Comparison of ENCODE assay signal across 1 cellular context in the genomic region with DNA sequence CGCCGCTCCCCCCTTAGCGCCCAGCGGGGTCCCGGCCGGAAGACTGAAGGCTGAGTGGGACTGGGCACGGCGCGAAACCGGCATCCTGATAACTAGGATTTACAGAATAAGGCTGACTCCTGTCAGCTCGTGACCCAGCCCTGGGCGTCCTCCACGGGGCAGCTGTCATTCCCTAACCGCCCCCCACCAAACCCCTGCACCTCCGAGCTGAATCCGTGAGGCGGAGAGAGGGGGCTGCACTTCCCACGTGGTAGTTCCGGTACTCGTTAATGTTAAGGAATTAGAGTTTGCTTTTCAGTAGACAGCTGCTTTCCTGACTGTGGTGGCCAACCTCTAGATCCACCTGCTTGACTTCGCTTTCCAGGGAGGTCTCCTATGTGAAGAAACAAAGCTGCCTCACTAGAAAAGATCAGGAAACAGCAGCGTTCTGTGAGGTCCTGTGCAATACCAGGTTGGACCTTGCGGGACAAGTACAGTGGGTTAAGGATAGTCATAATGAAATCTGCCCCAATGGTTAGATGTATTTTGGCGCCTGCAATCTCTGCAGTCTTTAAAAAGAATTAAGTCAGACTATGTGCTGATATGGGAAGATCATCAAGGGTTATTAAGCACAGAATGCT.
TF ChIP-seq lines count a peak whose summit lies in the region.

No MANE protein-coding gene starts in this region.

TF ChIP-seq in HepG2, 621 proteins besides CTCF, POLR2A, EP300 and RAD21 (continued from another document and continues in another):
- TF ChIP-seq, protein P1, sequence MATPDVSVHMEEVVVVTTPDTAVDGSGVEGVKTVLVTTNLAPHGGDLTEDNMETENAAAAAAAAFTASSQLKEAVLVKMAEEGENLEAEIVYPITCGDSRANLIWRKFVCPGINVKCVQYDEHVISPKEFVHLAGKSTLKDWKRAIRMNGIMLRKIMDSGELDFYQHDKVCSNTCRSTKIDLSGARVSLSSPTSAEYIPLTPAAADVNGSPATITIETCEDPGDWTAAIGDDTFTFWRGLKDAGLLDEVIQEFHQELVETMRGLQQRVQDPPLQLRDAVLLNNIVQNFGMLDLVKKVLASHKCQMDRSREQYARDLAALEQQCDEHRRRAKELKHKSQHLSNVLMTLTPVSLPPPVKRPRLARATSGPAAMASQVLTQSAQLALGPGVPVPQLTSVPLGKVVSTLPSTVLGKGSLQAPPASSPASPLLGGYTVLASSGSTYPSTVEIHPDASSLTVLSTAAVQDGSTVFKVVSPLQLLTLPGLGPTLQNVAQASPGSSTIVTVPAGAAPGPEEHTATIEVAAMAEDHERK (CRISPR knock-in tag; IDR thresholded peaks at IDR 0.05; ENCODE audit: low read depth): no peak
- TF ChIP-seq ZIK1 (CRISPR knock-in tag; IDR thresholded peaks at IDR 0.05; ENCODE audit: borderline replicate concordance, low read depth) (no peak), ZNF337 (CRISPR knock-in tag; IDR thresholded peaks at IDR 0.05; ENCODE audit: borderline replicate concordance, low read depth) (no peak; the same call in 1 of the 2 replicates), REL (CRISPR knock-in tag; conservative IDR thresholded peaks at IDR 0.05) (0 out of 2 replicates have a peak, but pooled peaks have one; percentile 12), PTBP1 (IDR thresholded peaks at IDR 0.05; ENCODE audit: low read depth, low read length, poor library complexity, severe bottlenecking) (no peak), THYN1 (CRISPR knock-in tag; IDR thresholded peaks at IDR 0.05; ENCODE audit: borderline replicate concordance, low read depth) (no peak), SMAD3 (CRISPR knock-in tag; IDR thresholded peaks at IDR 0.05) (no peak), ZNF451 (CRISPR knock-in tag; IDR thresholded peaks at IDR 0.05) (no peak), ZBTB44 (CRISPR knock-in tag; IDR thresholded peaks at IDR 0.05) (no peak), ARNTL (CRISPR knock-in tag; IDR thresholded peaks at IDR 0.05) (no peak), TP53 (CRISPR knock-in tag; conservative IDR thresholded peaks at IDR 0.05) (no peak; the same call in 1 of the 2 replicates), SAP130 (CRISPR knock-in tag; IDR thresholded peaks at IDR 0.05; ENCODE audit: low read depth) (peak; percentile 59), PHB2 (IDR thresholded peaks at IDR 0.05; ENCODE audit: partially characterized antibody) (no peak), KDM2A (CRISPR knock-in tag; IDR thresholded peaks at IDR 0.05; ENCODE audit: borderline replicate concordance, low read depth) (no peak), ZNF121 (CRISPR knock-in tag; IDR thresholded peaks at IDR 0.05) (no peak), ZNF644 (CRISPR knock-in tag; IDR thresholded peaks at IDR 0.05; ENCODE audit: low read depth) (no peak), ATF7-NPFF (CRISPR knock-in tag; IDR thresholded peaks at IDR 0.05; ENCODE audit: low read depth) (no peak), U2AF1 (optimal IDR thresholded peaks at IDR 0.05; ENCODE audit: low read depth, low read length) (no peak), NR2F1 (CRISPR knock-in tag; IDR thresholded peaks at IDR 0.05) (no peak), ZNF775 (CRISPR knock-in tag; IDR thresholded peaks at IDR 0.05; ENCODE audit: borderline replicate concordance) (no peak; the same call in 1 of the 2 replicates), ZNF136 (CRISPR knock-in tag; IDR thresholded peaks at IDR 0.05; ENCODE audit: low read depth) (no peak), ATRX (CRISPR knock-in tag; IDR thresholded peaks at IDR 0.05; ENCODE audit: borderline replicate concordance) (no peak), TOPORS (CRISPR knock-in tag; IDR thresholded peaks at IDR 0.05) (0 out of 2 replicates have a peak, but pooled peaks have one; percentile 39), ZNF589 (CRISPR knock-in tag; conservative IDR thresholded peaks at IDR 0.05) (no peak), STAT5B (CRISPR knock-in tag; IDR thresholded peaks at IDR 0.05) (no peak), ZNF678 (CRISPR knock-in tag; IDR thresholded peaks at IDR 0.05) (no peak), ZNF749 (CRISPR knock-in tag; IDR thresholded peaks at IDR 0.05; ENCODE audit: borderline replicate concordance) (0 out of 2 replicates have a peak, but pooled peaks have one; percentile 73), ZSCAN22 (CRISPR knock-in tag; IDR thresholded peaks at IDR 0.05) (no peak), SMAD9 (CRISPR knock-in tag; IDR thresholded peaks at IDR 0.05) (no peak), ZFX (CRISPR knock-in tag; IDR thresholded peaks at IDR 0.05; ENCODE audit: low read depth) (no peak), NCOR1 (IDR thresholded peaks at IDR 0.05; ENCODE audit: borderline replicate concordance, low read length) (no peak), PAXIP1 (CRISPR knock-in tag; conservative IDR thresholded peaks at IDR 0.05) (no peak), ZNF530 (CRISPR knock-in tag; IDR thresholded peaks at IDR 0.05; ENCODE audit: low read depth) (no peak), SYNCRIP (IDR thresholded peaks at IDR 0.05; ENCODE audit: insufficient read depth, low read depth, low read length) (no peak), ZNF781 (CRISPR knock-in tag; IDR thresholded peaks at IDR 0.05; ENCODE audit: borderline replicate concordance, not compliant biosample characterization) (no peak), NFIB (CRISPR knock-in tag; IDR thresholded peaks at IDR 0.05; ENCODE audit: borderline replicate concordance) (no peak), TEAD3 (CRISPR knock-in tag; optimal IDR thresholded peaks at IDR 0.05; ENCODE audit: borderline replicate concordance) (peak; percentile 19), POLR2G (IDR thresholded peaks at IDR 0.05; ENCODE audit: low read depth, low read length) (0 out of 2 replicates have a peak, but pooled peaks have one; percentile 1), ZNF850 (CRISPR knock-in tag; conservative IDR thresholded peaks at IDR 0.05) (no peak), ARID2 (CRISPR knock-in tag; IDR thresholded peaks at IDR 0.05; ENCODE audit: borderline replicate concordance) (no peak), ZNF709 (CRISPR knock-in tag; IDR thresholded peaks at IDR 0.05) (no peak; the same call in 1 of the 2 replicates), ZNF44 (CRISPR knock-in tag; IDR thresholded peaks at IDR 0.05) (no peak), CERS6 (CRISPR knock-in tag; IDR thresholded peaks at IDR 0.05) (no peak), ZFAT (CRISPR knock-in tag; conservative IDR thresholded peaks at IDR 0.05) (no peak), RFX3 (CRISPR knock-in tag; IDR thresholded peaks at IDR 0.05) (no peak), AGO1 (IDR thresholded peaks at IDR 0.05; ENCODE audit: low read depth, low read length, poor library complexity, severe bottlenecking) (no peak), RELA (CRISPR knock-in tag; IDR thresholded peaks at IDR 0.05) (no peak), JUNB (CRISPR knock-in tag; IDR thresholded peaks at IDR 0.05; ENCODE audit: borderline replicate concordance) (no peak), SIN3B (IDR thresholded peaks at IDR 0.05; ENCODE audit: low read length) (no peak)
- TF ChIP-seq, protein P2, sequence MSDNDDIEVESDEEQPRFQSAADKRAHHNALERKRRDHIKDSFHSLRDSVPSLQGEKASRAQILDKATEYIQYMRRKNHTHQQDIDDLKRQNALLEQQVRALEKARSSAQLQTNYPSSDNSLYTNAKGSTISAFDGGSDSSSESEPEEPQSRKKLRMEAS (IDR thresholded peaks at IDR 0.05): no peak
- TF ChIP-seq, protein P3, sequence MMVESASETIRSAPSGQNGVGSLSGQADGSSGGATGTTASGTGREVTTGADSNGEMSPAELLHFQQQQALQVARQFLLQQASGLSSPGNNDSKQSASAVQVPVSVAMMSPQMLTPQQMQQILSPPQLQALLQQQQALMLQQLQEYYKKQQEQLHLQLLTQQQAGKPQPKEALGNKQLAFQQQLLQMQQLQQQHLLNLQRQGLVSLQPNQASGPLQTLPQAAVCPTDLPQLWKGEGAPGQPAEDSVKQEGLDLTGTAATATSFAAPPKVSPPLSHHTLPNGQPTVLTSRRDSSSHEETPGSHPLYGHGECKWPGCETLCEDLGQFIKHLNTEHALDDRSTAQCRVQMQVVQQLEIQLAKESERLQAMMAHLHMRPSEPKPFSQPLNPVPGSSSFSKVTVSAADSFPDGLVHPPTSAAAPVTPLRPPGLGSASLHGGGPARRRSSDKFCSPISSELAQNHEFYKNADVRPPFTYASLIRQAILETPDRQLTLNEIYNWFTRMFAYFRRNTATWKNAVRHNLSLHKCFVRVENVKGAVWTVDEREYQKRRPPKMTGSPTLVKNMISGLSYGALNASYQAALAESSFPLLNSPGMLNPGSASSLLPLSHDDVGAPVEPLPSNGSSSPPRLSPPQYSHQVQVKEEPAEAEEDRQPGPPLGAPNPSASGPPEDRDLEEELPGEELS (CRISPR knock-in tag; IDR thresholded peaks at IDR 0.05): no peak
- TF ChIP-seq, protein P4, sequence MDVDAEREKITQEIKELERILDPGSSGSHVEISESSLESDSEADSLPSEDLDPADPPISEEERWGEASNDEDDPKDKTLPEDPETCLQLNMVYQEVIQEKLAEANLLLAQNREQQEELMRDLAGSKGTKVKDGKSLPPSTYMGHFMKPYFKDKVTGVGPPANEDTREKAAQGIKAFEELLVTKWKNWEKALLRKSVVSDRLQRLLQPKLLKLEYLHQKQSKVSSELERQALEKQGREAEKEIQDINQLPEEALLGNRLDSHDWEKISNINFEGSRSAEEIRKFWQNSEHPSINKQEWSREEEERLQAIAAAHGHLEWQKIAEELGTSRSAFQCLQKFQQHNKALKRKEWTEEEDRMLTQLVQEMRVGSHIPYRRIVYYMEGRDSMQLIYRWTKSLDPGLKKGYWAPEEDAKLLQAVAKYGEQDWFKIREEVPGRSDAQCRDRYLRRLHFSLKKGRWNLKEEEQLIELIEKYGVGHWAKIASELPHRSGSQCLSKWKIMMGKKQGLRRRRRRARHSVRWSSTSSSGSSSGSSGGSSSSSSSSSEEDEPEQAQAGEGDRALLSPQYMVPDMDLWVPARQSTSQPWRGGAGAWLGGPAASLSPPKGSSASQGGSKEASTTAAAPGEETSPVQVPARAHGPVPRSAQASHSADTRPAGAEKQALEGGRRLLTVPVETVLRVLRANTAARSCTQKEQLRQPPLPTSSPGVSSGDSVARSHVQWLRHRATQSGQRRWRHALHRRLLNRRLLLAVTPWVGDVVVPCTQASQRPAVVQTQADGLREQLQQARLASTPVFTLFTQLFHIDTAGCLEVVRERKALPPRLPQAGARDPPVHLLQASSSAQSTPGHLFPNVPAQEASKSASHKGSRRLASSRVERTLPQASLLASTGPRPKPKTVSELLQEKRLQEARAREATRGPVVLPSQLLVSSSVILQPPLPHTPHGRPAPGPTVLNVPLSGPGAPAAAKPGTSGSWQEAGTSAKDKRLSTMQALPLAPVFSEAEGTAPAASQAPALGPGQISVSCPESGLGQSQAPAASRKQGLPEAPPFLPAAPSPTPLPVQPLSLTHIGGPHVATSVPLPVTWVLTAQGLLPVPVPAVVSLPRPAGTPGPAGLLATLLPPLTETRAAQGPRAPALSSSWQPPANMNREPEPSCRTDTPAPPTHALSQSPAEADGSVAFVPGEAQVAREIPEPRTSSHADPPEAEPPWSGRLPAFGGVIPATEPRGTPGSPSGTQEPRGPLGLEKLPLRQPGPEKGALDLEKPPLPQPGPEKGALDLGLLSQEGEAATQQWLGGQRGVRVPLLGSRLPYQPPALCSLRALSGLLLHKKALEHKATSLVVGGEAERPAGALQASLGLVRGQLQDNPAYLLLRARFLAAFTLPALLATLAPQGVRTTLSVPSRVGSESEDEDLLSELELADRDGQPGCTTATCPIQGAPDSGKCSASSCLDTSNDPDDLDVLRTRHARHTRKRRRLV (CRISPR knock-in tag; IDR thresholded peaks at IDR 0.05): no peak
